6 cellular contexts compared by ENCODE assay signal in the genomic region with DNA sequence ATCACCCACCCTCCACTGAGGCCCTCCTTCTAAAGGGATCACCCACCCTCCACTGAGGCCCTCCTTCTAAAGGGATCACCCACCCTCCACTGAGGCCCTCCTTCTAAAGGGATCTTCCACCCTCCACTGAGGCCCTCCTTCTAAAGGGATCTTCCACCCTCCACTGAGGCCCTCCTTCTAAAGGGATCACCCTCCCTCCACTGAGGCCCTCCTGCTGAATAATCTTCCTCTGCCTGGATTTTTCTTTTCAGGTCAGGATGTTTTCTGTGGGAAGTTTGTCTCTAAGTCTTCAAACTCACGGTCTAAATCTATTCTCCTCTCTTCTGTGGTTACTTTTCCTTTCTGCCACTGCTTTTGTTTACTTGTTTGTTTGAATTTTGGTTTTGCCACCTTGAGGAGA. TPM values are rescaled to one million over a fixed set of nuclear protein-coding genes. Genes with fewer than 3 reads are reported as not detected.
DNase-seq lines count a peak whose midpoint lies in the region; ATAC-seq, FAIRE-seq and TF ChIP-seq lines count a peak whose summit lies in the region.
"Not testable (repeated sequence)": the region's sequence is repeated elsewhere in the genome, so short reads cannot be mapped to it uniquely, and the experiment has no call there.

No MANE protein-coding gene starts in this region.

- TF ChIP-seq EP300 in HepG2 (IDR thresholded peaks at IDR 0.05; ENCODE audit: low read depth in 2 of 2, low read length in 2 of 2); HepG2 (CRISPR knock-in tag; IDR thresholded peaks at IDR 0.05; ENCODE audit: borderline replicate concordance): not testable (repeated sequence)

- H3K9me2 ChIP-seq in PC-9 (ENCODE audit: insufficient read depth): not testable (repeated sequence)

- not testable (repeated sequence) for H3K36me3 ChIP-seq in DND-41 (ENCODE audit: insufficient read depth, low read length); HEK293 (ENCODE audit: control insufficient read depth in 2 of 2, insufficient read depth in 1 of 2, low read length in 2 of 2); PC-9 (ENCODE audit: low read depth); mammary epithelial cell (ENCODE audit: insufficient read depth, low read length); HepG2 (replicated peaks in 1 of 2; ENCODE audit: control insufficient read depth in 1 of 2, insufficient read depth in 2 of 2, low read length in 2 of 2); osteoblast (ENCODE audit: insufficient read depth, low read length)

- not testable (repeated sequence) for ATAC-seq in DND-41 (ENCODE audit: insufficient read depth, low read depth); HepG2

- not testable (repeated sequence) for DNase-seq in DND-41; PC-9; mammary epithelial cell; HepG2 (ENCODE audit: low spot score); osteoblast (ENCODE audit: insufficient read length, low spot score, missing footprints)

- H3K9me3 ChIP-seq in DND-41 (ENCODE audit: insufficient read depth, low read length, severe bottlenecking); HEK293 (ENCODE audit: control insufficient read depth, insufficient read depth, low read depth, low read length); PC-9 (ENCODE audit: insufficient read depth, low read depth); mammary epithelial cell (replicated peaks; ENCODE audit: insufficient read depth, low read length); HepG2 (ENCODE audit: low read length); osteoblast (ENCODE audit: low read depth, low read length): not testable (repeated sequence)

- CTCF ChIA-PET in HEK293 (lab: Yijun Ruan, JAX); PC-9 (lab: Charles Lee); mammary epithelial cell (lab: Charles Lee; ENCODE audit: low non-redundant PET); HepG2 (lab: Yijun Ruan, JAX; ENCODE audit: low intra/inter-chr PET ratio, low total read pairs): not testable (repeated sequence)

- H3K4me3 ChIP-seq in DND-41 (ENCODE audit: low read depth in 1 of 2, low read length in 2 of 2); HEK293 (ENCODE audit: low read depth, low read length); PC-9; mammary epithelial cell (replicated peaks in 1 of 3; ENCODE audit: insufficient read depth in 1 of 3, low read depth in 2 of 3, low read length in 3 of 3); HepG2 (replicated peaks in 1 of 3; ENCODE audit: insufficient read depth in 1 of 3, low read depth in 2 of 3, low read length in 3 of 3); osteoblast (ENCODE audit: insufficient read depth, low read length): not testable (repeated sequence)

- in situ Hi-C loops in mammary epithelial cell (cut with MboI; ENCODE audit: low sequenced_read_pairs in 2 of 2); HepG2 (cut with HindIII; ENCODE audit: extremely low pct_ligation_motif_present, low pct_unique_long_range_greater_than_20kb): not testable (repeated sequence)

- dilution Hi-C loops in mammary epithelial cell (cut with HindIII; ENCODE audit: low sequenced_read_pairs): not testable (repeated sequence)

- intact Hi-C loops in PC-9 (cut with micrococcal nuclease; ENCODE audit: unreplicated experiment); mammary epithelial cell (cut with micrococcal nuclease); HepG2 (cut with micrococcal nuclease; ENCODE audit: unreplicated experiment): not testable (repeated sequence)

- not testable (repeated sequence) for TF ChIP-seq CTCF in DND-41 (IDR thresholded peaks at IDR 0.05; ENCODE audit: borderline replicate concordance, extremely low read depth, low read length, poor library complexity, severe bottlenecking); HEK293 (tag by site-specific recombination; IDR thresholded peaks at IDR 0.05); PC-9 (conservative IDR thresholded peaks at IDR 0.05); mammary epithelial cell (conservative IDR thresholded peaks at IDR 0.05 in 1 of 2, IDR thresholded peaks at IDR 0.05 in 1 of 2; ENCODE audit: extremely low read depth in 1 of 2, insufficient read depth in 1 of 2, low read depth in 1 of 2, low read length in 2 of 2); HepG2 (CRISPR knock-in tag; IDR thresholded peaks at IDR 0.05); osteoblast (IDR thresholded peaks at IDR 0.05; ENCODE audit: extremely low read depth, low read depth, low read length)

- not testable (repeated sequence) for H3K9ac ChIP-seq in DND-41 (ENCODE audit: low read depth, low read length); mammary epithelial cell (ENCODE audit: insufficient read depth, low read length); HepG2 (ENCODE audit: insufficient read depth, low read depth, low read length)

- H3K4me1 ChIP-seq in DND-41 (ENCODE audit: insufficient read depth, low read length) (peaks cover 14% of the 10 kb centered on the region), PC-9 (replicated peaks; ENCODE audit: insufficient read depth) (peaks cover 12% of the 10 kb centered on the region), HepG2 (ENCODE audit: insufficient read depth, low read length) (peaks cover 33% of the 10 kb centered on the region)
- H3K4me1 ChIP-seq in HEK293 (ENCODE audit: control insufficient read depth, insufficient read depth, low read length); mammary epithelial cell (ENCODE audit: insufficient read depth, low read length); osteoblast (ENCODE audit: insufficient read depth, low read length): not testable (repeated sequence)

- H2AFZ ChIP-seq in DND-41 (ENCODE audit: low read depth, low read length) (peak overlapping the region; percentile 29; the same call in 1 of the 2 replicates), PC-9 (peak overlapping the region; percentile 66; the same call in 1 of the 2 replicates), mammary epithelial cell (ENCODE audit: low read depth, low read length) (peak overlapping the region; percentile 6), HepG2 (ENCODE audit: low read length) (peak overlapping the region; percentile 32), osteoblast (ENCODE audit: low read length) (peak overlapping the region; percentile 27)

- not testable (repeated sequence) for TF ChIP-seq RAD21 in HepG2 (CRISPR knock-in tag; IDR thresholded peaks at IDR 0.05)

- not testable (repeated sequence) for TF ChIP-seq POLR2A in HepG2 (IDR thresholded peaks at IDR 0.05; ENCODE audit: insufficient read depth in 1 of 2, low read depth in 2 of 2, low read length in 2 of 2)

- not testable (repeated sequence) for FAIRE-seq in HepG2 (lab: Jason Lieb, UNC)

- H3K27me3 ChIP-seq in DND-41 (ENCODE audit: insufficient read depth, low read length, poor library complexity); PC-9 (ENCODE audit: insufficient read depth, low read depth); mammary epithelial cell (ENCODE audit: insufficient read depth, low read length); HepG2 (ENCODE audit: control insufficient read depth in 1 of 2, insufficient read depth in 2 of 2, low read length in 2 of 2); osteoblast (ENCODE audit: insufficient read depth, low read length): not testable (repeated sequence)

- H3F3A ChIP-seq in PC-9 (ENCODE audit: insufficient read depth, low read depth): not testable (repeated sequence)

- not testable (repeated sequence) for H3K27ac ChIP-seq in DND-41 (ENCODE audit: low read length); HEK293 (ENCODE audit: extremely low read depth, low read depth, low read length); PC-9; mammary epithelial cell (ENCODE audit: insufficient read depth, low read depth, low read length); HepG2 (ENCODE audit: extremely low read length, insufficient read depth, low read length); osteoblast (ENCODE audit: low read depth, low read length)

- not testable (repeated sequence) for BruUV-seq in PC-9 (replicated peaks; lab: Mats Ljungman, UMichigan); mammary epithelial cell (replicated peaks; lab: Mats Ljungman, UMichigan); HepG2 (replicated peaks; lab: Mats Ljungman, UMichigan)

- H4K20me1 ChIP-seq in DND-41 (ENCODE audit: insufficient read depth, low read length); PC-9 (ENCODE audit: insufficient read depth); mammary epithelial cell (ENCODE audit: insufficient read depth, low read length); HepG2 (ENCODE audit: insufficient read depth, low read length); osteoblast (ENCODE audit: insufficient read depth, low read length): not testable (repeated sequence)

- WGBS in mammary epithelial cell (ENCODE audit: low coverage, missing lambda C conversion rate): 62% methylated on average over 1 of the region's 1 CpG
- WGBS in HepG2 (ENCODE audit: low lambda C conversion rate): 3% methylated on average over 1 of the region's 1 CpG

- H3K79me2 ChIP-seq in DND-41 (ENCODE audit: insufficient read depth, low read length); PC-9 (ENCODE audit: low read depth); mammary epithelial cell (ENCODE audit: insufficient read depth, low read length); HepG2 (ENCODE audit: insufficient read depth, low read length); osteoblast (ENCODE audit: insufficient read depth, low read length): not testable (repeated sequence)

- POLR2A ChIA-PET in HEK293 (lab: Yijun Ruan, JAX); PC-9 (lab: Charles Lee; ENCODE audit: unreplicated experiment): not testable (repeated sequence)
- POLR2A ChIA-PET in HepG2 (lab: Yijun Ruan, JAX): interaction anchor here (0.9 to 1.4 kb wide), 3 partner anchors 22 to 492 kb away, joined by 3 to 7 read pairs (median 3); a partner anchor contains a TSS

- H3K4me2 ChIP-seq in DND-41 (ENCODE audit: insufficient read depth, low read length); PC-9; mammary epithelial cell (ENCODE audit: insufficient read depth, low read depth, low read length); osteoblast (ENCODE audit: insufficient read depth, low read length): not testable (repeated sequence)
- H3K4me2 ChIP-seq in HepG2 (ENCODE audit: low read depth, low read length): peak overlapping the region; percentile 22; the same call in 1 of the 2 replicates

RNA-seq across cellular contexts. Expression of a gene that starts 4.6 kb away (rescaled TPM):
- total RNA-seq in PC-9 (2021) (24.0 and 29.5 TPM in 2 replicates), mammary epithelial cell (10 to 100 TPM; 20.3 to 25.8 TPM), HepG2 (2016; rRNA removed; fragmentation: Illumina TruSeq; extraction: Trizol) (56.3 and 99.5 TPM in 2 replicates), osteoblast (18.5 and 24.8 TPM in 2 replicates)
- polyA plus RNA-seq in mammary epithelial cell (18.2 TPM), HepG2 (2011; rRNA removed) (25.1 and 28.0 TPM in 2 replicates)
- polyA minus RNA-seq in mammary epithelial cell: 25.0 TPM
- 4.3 TPM in 2 replicates for total RNA-seq in HepG2 (2016; cell fraction: cytosol; rRNA removed; fragmentation: Illumina TruSeq; extraction: Trizol; ENCODE audit: low read depth)
- 52.6 and 105 TPM in 2 replicates for total RNA-seq in HepG2 (2016; cell fraction: insoluble cytoplasmic fraction; rRNA removed; fragmentation: Illumina TruSeq; extraction: Trizol)
- total RNA-seq in HepG2 (2016; cell fraction: membrane; rRNA removed; fragmentation: Illumina TruSeq; extraction: Trizol): 23.9 and 26.8 TPM in 2 replicates
- 26.3 and 26.5 TPM in 2 replicates for total RNA-seq in HepG2 (2016; cell fraction: nucleus; rRNA removed; fragmentation: Illumina TruSeq; extraction: Trizol)
- 17.8 and 25.8 TPM in 2 replicates for polyA plus RNA-seq in HepG2 (2011; cell fraction: cytosol; rRNA removed)
- 13.7 and 16.4 TPM in 2 replicates for polyA plus RNA-seq in HepG2 (2011; cell fraction: nucleus; rRNA removed)
- polyA plus RNA-seq in HepG2 (2012): 18.0 and 29.4 TPM in 2 replicates
- 4.5 and 4.7 TPM in 2 replicates for polyA plus RNA-seq in HepG2 (2016; cell fraction: cytosol; fragmentation: Illumina TruSeq; extraction: Trizol; ENCODE audit: low read depth)
- polyA plus RNA-seq in HepG2 (2016; cell fraction: insoluble cytoplasmic fraction; fragmentation: Illumina TruSeq; extraction: Trizol; ENCODE audit: low read depth): 96.0 and 96.1 TPM in 2 replicates
- 15.2 and 19.7 TPM in 2 replicates for polyA plus RNA-seq in HepG2 (2016; cell fraction: membrane; fragmentation: Illumina TruSeq; extraction: Trizol; ENCODE audit: low read depth)
- 36.9 and 41.4 TPM in 2 replicates for polyA plus RNA-seq in HepG2 (2016; cell fraction: nucleus; fragmentation: Illumina TruSeq; extraction: Trizol; ENCODE audit: insufficient read depth, low read depth)
- polyA minus RNA-seq in HepG2 (2011; rRNA and poly(A)+ RNA removed; ENCODE audit: low replicate concordance): 22.8 and 31.7 TPM in 2 replicates
- 26.3 and 28.9 TPM in 2 replicates for polyA minus RNA-seq in HepG2 (2011; cell fraction: cytosol; rRNA and poly(A)+ RNA removed)
- 20.0 and 29.1 TPM in 2 replicates for polyA minus RNA-seq in HepG2 (2011; cell fraction: nucleus; rRNA and poly(A)+ RNA removed)

RNA-seq across cellular contexts. Expression of a gene that starts 6.1 kb away (rescaled TPM):
- total RNA-seq in PC-9 (2021) (60.3 and 78.5 TPM in 2 replicates), mammary epithelial cell (10 to 100 TPM; 61.2 to 82.8 TPM), HepG2 (2016; rRNA removed; fragmentation: Illumina TruSeq; extraction: Trizol) (120 and 178 TPM in 2 replicates), osteoblast (30.8 and 31.5 TPM in 2 replicates)
- polyA plus RNA-seq in mammary epithelial cell (88.6 TPM), HepG2 (2011; rRNA removed) (105 and 114 TPM in 2 replicates)
- polyA minus RNA-seq in mammary epithelial cell: 107 TPM
- 23.7 and 30.1 TPM in 2 replicates for total RNA-seq in HepG2 (2016; cell fraction: cytosol; rRNA removed; fragmentation: Illumina TruSeq; extraction: Trizol; ENCODE audit: low read depth)
- total RNA-seq in HepG2 (2016; cell fraction: insoluble cytoplasmic fraction; rRNA removed; fragmentation: Illumina TruSeq; extraction: Trizol): 116 and 173 TPM in 2 replicates
- total RNA-seq in HepG2 (2016; cell fraction: membrane; rRNA removed; fragmentation: Illumina TruSeq; extraction: Trizol): 36.5 and 38.6 TPM in 2 replicates
- 68.1 and 72.2 TPM in 2 replicates for total RNA-seq in HepG2 (2016; cell fraction: nucleus; rRNA removed; fragmentation: Illumina TruSeq; extraction: Trizol)
- polyA plus RNA-seq in HepG2 (2011; cell fraction: cytosol; rRNA removed): 96.7 and 107 TPM in 2 replicates
- 46.9 and 60.2 TPM in 2 replicates for polyA plus RNA-seq in HepG2 (2011; cell fraction: nucleus; rRNA removed)
- polyA plus RNA-seq in HepG2 (2012): 64.6 and 76.1 TPM in 2 replicates
- polyA plus RNA-seq in HepG2 (2016; cell fraction: cytosol; fragmentation: Illumina TruSeq; extraction: Trizol; ENCODE audit: low read depth): 5.2 and 5.6 TPM in 2 replicates
- 150 and 160 TPM in 2 replicates for polyA plus RNA-seq in HepG2 (2016; cell fraction: insoluble cytoplasmic fraction; fragmentation: Illumina TruSeq; extraction: Trizol; ENCODE audit: low read depth)
- polyA plus RNA-seq in HepG2 (2016; cell fraction: membrane; fragmentation: Illumina TruSeq; extraction: Trizol; ENCODE audit: low read depth): 14.5 TPM in 2 replicates
- polyA plus RNA-seq in HepG2 (2016; cell fraction: nucleus; fragmentation: Illumina TruSeq; extraction: Trizol; ENCODE audit: insufficient read depth, low read depth): 69.1 and 76.6 TPM in 2 replicates
- polyA minus RNA-seq in HepG2 (2011; rRNA and poly(A)+ RNA removed; ENCODE audit: low replicate concordance): 85.8 and 156 TPM in 2 replicates
- polyA minus RNA-seq in HepG2 (2011; cell fraction: cytosol; rRNA and poly(A)+ RNA removed): 66.9 and 68.1 TPM in 2 replicates
- 79.2 and 99.8 TPM in 2 replicates for polyA minus RNA-seq in HepG2 (2011; cell fraction: nucleus; rRNA and poly(A)+ RNA removed)

RNA-seq across cellular contexts. Expression of a gene that starts 34.5 kb away (rescaled TPM):
- total RNA-seq in PC-9 (2021) (7.4 and 9.6 TPM in 2 replicates), mammary epithelial cell (10 to 100 TPM; 10.7 to 15.0 TPM), HepG2 (2016; rRNA removed; fragmentation: Illumina TruSeq; extraction: Trizol) (25.5 and 31.2 TPM in 2 replicates), osteoblast (20.3 and 20.6 TPM in 2 replicates)
- polyA plus RNA-seq in mammary epithelial cell (6.4 TPM), HepG2 (2011; rRNA removed) (11.7 and 12.8 TPM in 2 replicates)
- 9.0 TPM for polyA minus RNA-seq in mammary epithelial cell
- 6.2 and 6.3 TPM in 2 replicates for total RNA-seq in HepG2 (2016; cell fraction: cytosol; rRNA removed; fragmentation: Illumina TruSeq; extraction: Trizol; ENCODE audit: low read depth)
- 24.6 and 30.9 TPM in 2 replicates for total RNA-seq in HepG2 (2016; cell fraction: insoluble cytoplasmic fraction; rRNA removed; fragmentation: Illumina TruSeq; extraction: Trizol)
- 13.7 and 18.3 TPM in 2 replicates for total RNA-seq in HepG2 (2016; cell fraction: membrane; rRNA removed; fragmentation: Illumina TruSeq; extraction: Trizol)
- 16.4 and 21.9 TPM in 2 replicates for total RNA-seq in HepG2 (2016; cell fraction: nucleus; rRNA removed; fragmentation: Illumina TruSeq; extraction: Trizol)
- polyA plus RNA-seq in HepG2 (2011; cell fraction: cytosol; rRNA removed): 5.5 and 6.9 TPM in 2 replicates
- polyA plus RNA-seq in HepG2 (2011; cell fraction: nucleus; rRNA removed): 4.7 and 5.7 TPM in 2 replicates
- 9.8 and 11.6 TPM in 2 replicates for polyA plus RNA-seq in HepG2 (2012)
- polyA plus RNA-seq in HepG2 (2016; cell fraction: cytosol; fragmentation: Illumina TruSeq; extraction: Trizol; ENCODE audit: low read depth): 2.6 and 3.7 TPM in 2 replicates
- 29.7 and 32.2 TPM in 2 replicates for polyA plus RNA-seq in HepG2 (2016; cell fraction: insoluble cytoplasmic fraction; fragmentation: Illumina TruSeq; extraction: Trizol; ENCODE audit: low read depth)
- polyA plus RNA-seq in HepG2 (2016; cell fraction: membrane; fragmentation: Illumina TruSeq; extraction: Trizol; ENCODE audit: low read depth): 8.1 TPM in 2 replicates
- 26.5 and 28.9 TPM in 2 replicates for polyA plus RNA-seq in HepG2 (2016; cell fraction: nucleus; fragmentation: Illumina TruSeq; extraction: Trizol; ENCODE audit: insufficient read depth, low read depth)
- 4.4 and 5.3 TPM in 2 replicates for polyA minus RNA-seq in HepG2 (2011; rRNA and poly(A)+ RNA removed; ENCODE audit: low replicate concordance)
- 11.0 and 14.2 TPM in 2 replicates for polyA minus RNA-seq in HepG2 (2011; cell fraction: cytosol; rRNA and poly(A)+ RNA removed)
- polyA minus RNA-seq in HepG2 (2011; cell fraction: nucleus; rRNA and poly(A)+ RNA removed): 24.6 and 26.0 TPM in 2 replicates

RNA-seq across cellular contexts. Expression of a gene that starts 34.8 kb away (rescaled TPM):
- total RNA-seq in PC-9 (2021) (4.4 and 7.3 TPM in 2 replicates), mammary epithelial cell (1 to 10 TPM; 2.7 to 2.8 TPM), HepG2 (2016; rRNA removed; fragmentation: Illumina TruSeq; extraction: Trizol) (1.4 and 1.6 TPM in 2 replicates), osteoblast (1.4 and 1.5 TPM in 2 replicates)
- polyA plus RNA-seq in mammary epithelial cell (2.0 TPM), HepG2 (2011; rRNA removed) (2.6 and 3.2 TPM in 2 replicates)
- 3.6 TPM for polyA minus RNA-seq in mammary epithelial cell
- total RNA-seq in HepG2 (2016; cell fraction: cytosol; rRNA removed; fragmentation: Illumina TruSeq; extraction: Trizol; ENCODE audit: low read depth): 0.81 and 0.88 TPM in 2 replicates
- total RNA-seq in HepG2 (2016; cell fraction: insoluble cytoplasmic fraction; rRNA removed; fragmentation: Illumina TruSeq; extraction: Trizol): 0.91 and 1.3 TPM in 2 replicates
- 1.0 and 1.4 TPM in 2 replicates for total RNA-seq in HepG2 (2016; cell fraction: membrane; rRNA removed; fragmentation: Illumina TruSeq; extraction: Trizol)
- 2.1 and 2.3 TPM in 2 replicates for total RNA-seq in HepG2 (2016; cell fraction: nucleus; rRNA removed; fragmentation: Illumina TruSeq; extraction: Trizol)
- polyA plus RNA-seq in HepG2 (2011; cell fraction: cytosol; rRNA removed): 0.97 and 1.4 TPM in 2 replicates
- polyA plus RNA-seq in HepG2 (2011; cell fraction: nucleus; rRNA removed): 3.2 and 3.4 TPM in 2 replicates
- polyA plus RNA-seq in HepG2 (2012): 1.1 and 1.3 TPM in 2 replicates
- 0.29 and 0.33 TPM in 2 replicates for polyA plus RNA-seq in HepG2 (2016; cell fraction: cytosol; fragmentation: Illumina TruSeq; extraction: Trizol; ENCODE audit: low read depth)
- polyA plus RNA-seq in HepG2 (2016; cell fraction: insoluble cytoplasmic fraction; fragmentation: Illumina TruSeq; extraction: Trizol; ENCODE audit: low read depth): 1.4 TPM in 2 replicates
- 0.38 and 0.62 TPM in 2 replicates for polyA plus RNA-seq in HepG2 (2016; cell fraction: membrane; fragmentation: Illumina TruSeq; extraction: Trizol; ENCODE audit: low read depth)
- polyA plus RNA-seq in HepG2 (2016; cell fraction: nucleus; fragmentation: Illumina TruSeq; extraction: Trizol; ENCODE audit: insufficient read depth, low read depth): 4.4 and 4.5 TPM in 2 replicates
- 1.3 and 1.4 TPM in 2 replicates for polyA minus RNA-seq in HepG2 (2011; rRNA and poly(A)+ RNA removed; ENCODE audit: low replicate concordance)
- polyA minus RNA-seq in HepG2 (2011; cell fraction: cytosol; rRNA and poly(A)+ RNA removed): 0.53 and 0.79 TPM in 2 replicates
- polyA minus RNA-seq in HepG2 (2011; cell fraction: nucleus; rRNA and poly(A)+ RNA removed): 2.4 and 2.5 TPM in 2 replicates

Comparison
In these comparisons a context has a peak if more than half of its experiments do, and no peak if none do; other contexts are left out.
1. H2AFZ ChIP-seq: peak in every context shown above with its lines; median percentile 66 in PC-9; 32 in HepG2; 29 in DND-41; 27 in osteoblast; 6 in mammary epithelial cell.